ENCODE assay signal across 9 cellular contexts in the genomic region with DNA sequence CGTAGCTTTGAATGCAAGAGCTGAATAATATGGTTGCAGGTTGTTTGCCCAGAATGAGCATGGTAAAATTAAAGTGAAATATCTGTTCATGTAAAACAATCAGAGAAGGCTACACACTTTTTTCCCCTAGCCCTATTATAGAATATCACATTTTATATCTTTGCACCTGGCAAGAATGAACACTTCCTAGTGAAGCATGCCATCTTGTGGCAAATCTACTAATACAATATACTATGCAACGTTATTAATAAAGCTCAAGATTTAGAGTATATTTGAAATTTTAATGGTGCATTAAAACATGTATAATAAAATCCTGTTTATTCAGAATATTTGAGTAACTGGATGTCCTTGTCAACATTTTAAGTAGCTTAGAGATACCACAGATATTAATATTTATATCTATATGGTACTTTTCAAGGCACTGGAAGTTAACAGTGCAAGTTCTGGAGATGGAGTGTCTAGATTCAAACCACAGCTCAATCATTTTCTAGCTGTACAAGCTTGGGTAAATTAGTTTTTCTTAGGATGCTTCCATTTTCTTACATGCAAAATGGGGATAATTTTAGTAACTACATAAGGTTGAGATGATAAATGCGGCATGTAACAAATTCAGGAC.
DNase-seq lines count a peak whose midpoint lies in the region; ATAC-seq and TF ChIP-seq lines count a peak whose summit lies in the region.
"Had no signal": no experiment of that assay in that cellular context is flagged by ENCODE, and none has a peak within 500 bp of the region (broad histone marks: within the 10 kb centered on the region; RNA-seq: fewer than 3 reads in every experiment).

No MANE protein-coding gene starts in this region.

- 68% methylated on average over 3 of the region's 3 CpGs for WGBS in hepatocyte (ENCODE audit: low lambda C conversion rate, missing lambda C conversion rate)
- 49 to 67% methylated on average over 3 of the region's 3 CpGs for WGBS in gastroesophageal sphincter (ENCODE audit: low coverage in 1 of 2), 2 donors

- no peaks in the 10 kb centered on the region for H3K79me2 ChIP-seq in hepatocyte

- TF ChIP-seq CTCF in hepatocyte (IDR thresholded peaks at IDR 0.05; ENCODE audit: poor library complexity) (peak; percentile 70), gastroesophageal sphincter (IDR thresholded peaks at IDR 0.05) (no peak)

- H3K4me2 ChIP-seq in hepatocyte = no peak overlapping the region

- H3K4me1 ChIP-seq in hepatocyte (ENCODE audit: insufficient read depth) = no peaks in the 10 kb centered on the region
- no peaks in the 10 kb centered on the region for H3K4me1 ChIP-seq in gastroesophageal sphincter

- DNase-seq in AG08395 (ENCODE audit: low spot score) = peak; percentile 8
- peak; percentile 4 for DNase-seq in Jurkat, Clone E6-1 (ENCODE audit: low read depth, low spot score)
- peak; percentile 37 for DNase-seq in SHP77 treated with DMSO at 0.1 percent for 48 hours (lab: John Stamatoyannopoulos, UW)
- peak; percentile 37 for DNase-seq in hepatocyte (ENCODE audit: low spot score)
- DNase-seq in NCI-H2029 (lab: John Stamatoyannopoulos, UW) = no peak
- DNase-seq: mesendoderm had no signal

- no peaks in the 10 kb centered on the region for H3K27me3 ChIP-seq in hepatocyte
- H3K27me3 ChIP-seq in gastroesophageal sphincter = no peaks in the 10 kb centered on the region

- no peaks in the 10 kb centered on the region for H3K9me3 ChIP-seq in hepatocyte (ENCODE audit: low read depth)
- no peaks in the 10 kb centered on the region for H3K9me3 ChIP-seq in gastroesophageal sphincter

- H3K27ac ChIP-seq in hepatocyte (no peak overlapping the region), gastroesophageal sphincter (no peak overlapping the region)

- no peaks in the 10 kb centered on the region for H3K9me2 ChIP-seq in hepatocyte (replicated peaks; ENCODE audit: insufficient read depth)

- TF ChIP-seq POLR2A in gastroesophageal sphincter (IDR thresholded peaks at IDR 0.05) = no peak

- no peaks in the 10 kb centered on the region for H4K20me1 ChIP-seq in hepatocyte (ENCODE audit: insufficient read depth, poor library complexity, severe bottlenecking)

- H3K4me3 ChIP-seq in Jurkat, Clone E6-1 (ENCODE audit: low read length) = no peak overlapping the region
- no peak overlapping the region for H3K4me3 ChIP-seq in hepatocyte
- no peak overlapping the region for H3K4me3 ChIP-seq in gastroesophageal sphincter

- no peak overlapping the region for H2AFZ ChIP-seq in hepatocyte

- no peak for TF ChIP-seq EP300 in gastroesophageal sphincter (IDR thresholded peaks at IDR 0.05)

- H3K36me3 ChIP-seq in hepatocyte (replicated peaks; ENCODE audit: insufficient read depth, low read depth) (no peaks in the 10 kb centered on the region), gastroesophageal sphincter (no peaks in the 10 kb centered on the region)

- ATAC-seq in HG02870 (IDR thresholded peaks at IDR 0.05; ENCODE audit: unreplicated experiment) = no peak
- no peak for ATAC-seq in gastroesophageal sphincter
- no peak for ATAC-seq in HG03565 (IDR thresholded peaks at IDR 0.05; ENCODE audit: unreplicated experiment)
